21 cellular contexts compared by ENCODE assay signal in the genomic region with DNA sequence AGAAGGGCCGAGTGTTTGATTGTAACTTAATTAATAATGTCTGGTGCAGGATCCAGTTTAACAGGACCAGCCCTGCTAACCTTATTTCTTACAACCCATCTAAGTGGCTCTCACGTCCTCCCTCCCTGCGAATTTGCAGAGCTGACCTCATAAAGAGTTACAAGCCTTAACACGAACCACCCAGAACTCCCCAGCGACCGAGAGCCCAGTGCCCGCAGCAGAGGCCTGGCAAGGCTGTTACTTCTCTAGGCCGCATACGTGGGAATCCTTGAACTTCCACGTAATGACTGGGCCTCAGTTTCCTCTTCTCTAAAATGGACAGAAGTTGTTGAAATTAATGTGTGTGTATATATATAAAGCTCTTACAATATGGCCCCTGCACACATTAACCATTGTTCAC.
"Had no signal": no experiment of that assay in that cellular context is flagged by ENCODE, and none has a peak within 500 bp of the region (broad histone marks: within the 10 kb centered on the region; RNA-seq: fewer than 3 reads in every experiment).

No MANE protein-coding gene starts in this region.

- H3K36me3 ChIP-seq: colonic mucosa, neutrophil had no signal

- H3K4me1 ChIP-seq: colonic mucosa, gastrocnemius medialis had no signal

- H3K27ac Mint-ChIP-seq: naive thymus-derived CD4-positive, alpha-beta T cell; type B pancreatic cell had no signal

- H3K27me3 Mint-ChIP-seq: type B pancreatic cell had no signal

- H3K4me1 Mint-ChIP-seq: naive thymus-derived CD4-positive, alpha-beta T cell had no signal

- H3K4me3 ChIP-seq: colonic mucosa, esophagus muscularis mucosa, gastrocnemius medialis, lung, right atrium auricular region, stomach had no signal

- ATAC-seq: gastrocnemius medialis; left colon; left ventricle myocardium superior; naive thymus-derived CD4-positive, alpha-beta T cell had no signal

- H3K9me3 ChIP-seq: colonic mucosa, esophagus muscularis mucosa, gastrocnemius medialis, neutrophil, right atrium auricular region, stomach had no signal

- DNase-seq: colonic mucosa; dermis blood vessel endothelial cell; effector CD4-positive, alpha-beta T cell; gastrocnemius medialis; kidney; left colon; left ventricle myocardium superior; mesenchymal stem cell; naive thymus-derived CD4-positive, alpha-beta T cell; small intestine; stimulated activated CD4-positive, alpha-beta T cell treated with anti-CD3 and anti-CD28 coated beads, Interleukin-12 subunit alpha, Interleukin-12 subunit beta, amount 100 ng/mL, for 4 hours; stimulated activated naive CD4-positive, alpha-beta T cell; stomach had no signal

- H3K4me3 Mint-ChIP-seq: naive thymus-derived CD4-positive, alpha-beta T cell; type B pancreatic cell had no signal

- H3K36me3 Mint-ChIP-seq: naive thymus-derived CD4-positive, alpha-beta T cell had no signal

- H3K27ac ChIP-seq: colonic mucosa, epithelial cell of prostate, esophagus muscularis mucosa, gastrocnemius medialis, neutrophil, right atrium auricular region, stomach had no signal

- H3K27me3 ChIP-seq: colonic mucosa, esophagus muscularis mucosa, neutrophil, right atrium auricular region, stomach had no signal

- FAIRE-seq: endometrium, kidney, small intestine, urothelium cell line had no signal

- H3K9me3 Mint-ChIP-seq: naive thymus-derived CD4-positive, alpha-beta T cell; type B pancreatic cell had no signal
